ENCODE assay signal across 16 cellular contexts in the genomic region with DNA sequence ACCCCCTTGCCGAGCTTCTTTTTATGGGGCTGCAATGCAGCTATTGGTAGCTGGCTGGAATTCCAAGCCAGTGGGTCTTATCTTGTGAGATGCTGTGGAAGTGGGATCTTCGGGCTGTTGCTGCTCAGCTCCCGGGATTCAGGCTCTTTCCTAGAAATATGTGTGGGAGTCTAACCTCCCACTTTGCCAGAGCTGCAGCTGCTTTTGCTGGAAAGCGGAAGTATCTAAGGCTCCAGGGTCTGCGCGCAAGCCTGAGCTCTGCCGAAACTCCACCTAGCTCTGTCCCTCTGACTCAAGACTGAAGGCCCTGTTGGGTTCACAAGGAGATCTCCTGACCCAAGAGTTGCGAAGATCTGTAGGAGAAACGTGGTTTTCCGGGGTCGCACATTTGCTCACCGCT.
"Had no signal": no experiment of that assay in that cellular context is flagged by ENCODE, and none has a peak within 500 bp of the region (broad histone marks: within the 10 kb centered on the region; RNA-seq: fewer than 3 reads in every experiment).

No MANE protein-coding gene starts in this region.

- H3K4me3 ChIP-seq: cardiac muscle cell, gastrocnemius medialis, sigmoid colon, thyroid gland had no signal

- ATAC-seq: effector memory CD8-positive, alpha-beta T cell; gastrocnemius medialis; naive thymus-derived CD4-positive, alpha-beta T cell; T-helper 17 cell had no signal

- DNase-seq: activated CD4-positive, alpha-beta T cell treated with anti-CD3 and anti-CD28 coated beads, Interleukin-2, amount 50 U/mL, for 48 hours; activated T-cell treated with anti-CD3 and anti-CD28 coated beads for 4 hours; amniotic stem cell; dermis blood vessel endothelial cell; effector memory CD8-positive, alpha-beta T cell; gastrocnemius medialis; heart left ventricle; mesenchymal stem cell; naive thymus-derived CD4-positive, alpha-beta T cell; sigmoid colon; stimulated activated CD8-positive, alpha-beta memory T cell treated with anti-CD3 and anti-CD28 coated beads, Interleukin-4, amount 100 ng/mL, for 48 hours; stimulated activated naive CD4-positive, alpha-beta T cell; T-helper 17 cell; thyroid gland; WERI-Rb-1 had no signal
